ENCODE assay signal across 22 cellular contexts in the genomic region with DNA sequence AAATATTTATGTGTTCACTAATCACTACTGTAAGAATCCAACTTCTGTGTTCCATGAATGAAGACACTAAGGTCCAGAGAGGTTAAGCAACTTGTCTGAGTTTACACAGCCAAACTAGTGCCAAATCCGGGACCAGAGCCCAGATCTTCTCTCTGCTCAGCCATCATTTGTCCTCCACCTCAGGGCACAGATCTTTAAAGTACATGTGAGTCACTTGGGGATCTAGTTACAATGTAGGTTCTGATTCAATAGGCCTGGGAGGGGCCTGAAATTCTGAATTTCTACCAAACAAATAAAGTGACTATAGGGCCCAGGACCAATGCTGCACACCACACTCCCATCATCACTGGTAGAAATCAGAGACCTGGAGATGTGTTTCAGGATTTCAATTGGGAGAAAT.
DNase-seq lines count a peak whose midpoint lies in the region; ATAC-seq and TF ChIP-seq lines count a peak whose summit lies in the region.
"Had no signal": no experiment of that assay in that cellular context is flagged by ENCODE, and none has a peak within 500 bp of the region (broad histone marks: within the 10 kb centered on the region; RNA-seq: fewer than 3 reads in every experiment).

No MANE protein-coding gene starts in this region.

- no peaks in the 10 kb centered on the region for H3K4me1 Mint-ChIP-seq in activated CD8-positive, alpha-beta T cell treated with anti-CD3 and anti-CD28 coated beads for 36 hours (ENCODE audit: low read depth)
- no peaks in the 10 kb centered on the region for H3K4me1 Mint-ChIP-seq in Calu3 (ENCODE audit: low read depth, unreplicated experiment)

- H3K9me3 Mint-ChIP-seq in activated CD8-positive, alpha-beta T cell treated with anti-CD3 and anti-CD28 coated beads for 36 hours, result no peaks in the 10 kb centered on the region
- no peaks in the 10 kb centered on the region for H3K9me3 Mint-ChIP-seq in Calu3 (ENCODE audit: low read depth, unreplicated experiment)
- H3K9me3 Mint-ChIP-seq: stimulated activated naive CD8-positive, alpha-beta T cell treated with anti-CD3 and anti-CD28 coated beads, Interleukin-15, Interleukin-2, amounts not matched to agents 100 ng/mL and 50 ng/mL, for 24 hours; type B pancreatic cell had no signal

- H3K27ac Mint-ChIP-seq in activated CD8-positive, alpha-beta T cell treated with anti-CD3 and anti-CD28 coated beads for 36 hours, result no peak overlapping the region
- no peak overlapping the region for H3K27ac Mint-ChIP-seq in Calu3 (ENCODE audit: unreplicated experiment)
- H3K27ac Mint-ChIP-seq: stimulated activated naive CD8-positive, alpha-beta T cell treated with anti-CD3 and anti-CD28 coated beads, Interleukin-15, Interleukin-2, amounts not matched to agents 100 ng/mL and 50 ng/mL, for 24 hours; type B pancreatic cell had no signal

- no peaks in the 10 kb centered on the region for H3K9me3 ChIP-seq in mesenchymal stem cell (ENCODE audit: control insufficient read depth, low read length)

- H3K4ac ChIP-seq in mesenchymal stem cell (ENCODE audit: low read depth in 1 of 2, low read length in 2 of 2), result no peak overlapping the region

- intact Hi-C loops in activated CD8-positive, alpha-beta T cell treated with anti-CD3 and anti-CD28 coated beads for 36 hours (cut with micrococcal nuclease), result no loop called here
- intact Hi-C loops in Calu3 (cut with micrococcal nuclease; ENCODE audit: unreplicated experiment), result no loop called here

- H3K14ac ChIP-seq in mesenchymal stem cell (ENCODE audit: low read length in 2 of 2), result no peak overlapping the region

- CTCF ChIA-PET in activated CD8-positive, alpha-beta T cell treated with anti-CD3 and anti-CD28 coated beads for 36 hours (lab: Charles Lee), result no interaction called here
- CTCF ChIA-PET in Calu3 (lab: Charles Lee), result no interaction called here

- no peak overlapping the region for H3K4me3 Mint-ChIP-seq in activated CD8-positive, alpha-beta T cell treated with anti-CD3 and anti-CD28 coated beads for 36 hours
- no peak overlapping the region for H3K4me3 Mint-ChIP-seq in Calu3 (ENCODE audit: low read depth, unreplicated experiment)
- H3K4me3 Mint-ChIP-seq: neural progenitor cell; stimulated activated naive CD8-positive, alpha-beta T cell treated with anti-CD3 and anti-CD28 coated beads, Interleukin-15, Interleukin-2, amounts not matched to agents 100 ng/mL and 50 ng/mL, for 24 hours; type B pancreatic cell had no signal

- H2BK120ac ChIP-seq in mesenchymal stem cell (ENCODE audit: low read depth, low read length), result peak overlapping the region; percentile 19

- H3K36me3 Mint-ChIP-seq in activated CD8-positive, alpha-beta T cell treated with anti-CD3 and anti-CD28 coated beads for 36 hours (ENCODE audit: low read depth), result no peaks in the 10 kb centered on the region
- H3K36me3 Mint-ChIP-seq in Calu3 (ENCODE audit: insufficient read depth, unreplicated experiment), result no peaks in the 10 kb centered on the region

- no peak overlapping the region for H3K4me3 ChIP-seq in mesenchymal stem cell (ENCODE audit: insufficient read depth in 1 of 2, low read depth in 1 of 2, low read length in 2 of 2)
- H3K4me3 ChIP-seq: neural progenitor cell, SK-N-MC had no signal

- H4K8ac ChIP-seq in mesenchymal stem cell (ENCODE audit: low read length), result no peak overlapping the region

- WGBS in mesenchymal stem cell, result 57% methylated on average over 1 of the region's 1 CpG

- no peak overlapping the region for H2BK12ac ChIP-seq in mesenchymal stem cell (ENCODE audit: low read length in 2 of 2)

- peaks cover 5% of the 10 kb centered on the region for H3K27me3 Mint-ChIP-seq in activated CD8-positive, alpha-beta T cell treated with anti-CD3 and anti-CD28 coated beads for 36 hours
- H3K27me3 Mint-ChIP-seq in Calu3 (ENCODE audit: unreplicated experiment), result no peaks in the 10 kb centered on the region
- H3K27me3 Mint-ChIP-seq: type B pancreatic cell had no signal

- no peak overlapping the region for H3K23ac ChIP-seq in mesenchymal stem cell (ENCODE audit: low read length in 2 of 2)

- POLR2A ChIA-PET in activated CD8-positive, alpha-beta T cell treated with anti-CD3 and anti-CD28 coated beads for 36 hours (lab: Charles Lee), result no interaction called here

- H3K4me1 ChIP-seq in mesenchymal stem cell (ENCODE audit: control insufficient read depth, insufficient read depth, low read depth, low read length), result peaks cover 9% of the 10 kb centered on the region
- H3K4me1 ChIP-seq: neural progenitor cell had no signal

- H3K4me2 ChIP-seq in mesenchymal stem cell (ENCODE audit: low read length, poor library complexity, severe bottlenecking), result no peak overlapping the region
- H3K4me2 ChIP-seq: neural progenitor cell had no signal

- no peak overlapping the region for H3K18ac ChIP-seq in mesenchymal stem cell (ENCODE audit: low read depth in 1 of 2, low read length in 2 of 2)

- no TSS peak for BruUV-seq in Calu3 (replicated peaks; lab: Mats Ljungman, UMichigan)

- no peaks in the 10 kb centered on the region for H3K79me1 ChIP-seq in mesenchymal stem cell (replicated peaks; ENCODE audit: low read length, poor library complexity, severe bottlenecking)

- DNase-seq in H4 (ENCODE audit: low spot score), result peak; percentile 66
- peak; percentile 67 for DNase-seq in NCI-H69 (lab: John Stamatoyannopoulos, UW)
- DNase-seq in dedifferentiated amniotic fluid mesenchymal stem cell (ENCODE audit: extremely low spot score), result peak; percentile 19
- DNase-seq in mesenchymal stem cell, result no peak
- DNase-seq in activated CD8-positive, alpha-beta T cell treated with anti-CD3 and anti-CD28 coated beads for 36 hours, result no peak
- no peak for DNase-seq in islet precursor cell
- DNase-seq in Calu3, result no peak
- DNase-seq in COLO668 (lab: John Stamatoyannopoulos, UW; ENCODE audit: unreplicated experiment), result no peak
- DNase-seq: activated CD4-positive, alpha-beta T cell treated with anti-CD3 and anti-CD28 coated beads for 4 hours; activated CD8-positive, alpha-beta memory T cell treated with anti-CD3 and anti-CD28 coated beads, Interleukin-2, amount 50 U/mL, for 4 hours; activated gamma-delta T cell; amygdala; DMS 273 treated with DMSO at 0.1 percent for 48 hours; H7; midbrain; NCI-H2081; NCI-H524; retina had no signal

- no peak overlapping the region for H3K9ac ChIP-seq in mesenchymal stem cell (ENCODE audit: low read length)
- H3K9ac ChIP-seq: neural progenitor cell had no signal

- ATAC-seq in activated CD8-positive, alpha-beta T cell treated with anti-CD3 and anti-CD28 coated beads for 36 hours, result no peak

- no peak overlapping the region for H4K91ac ChIP-seq in mesenchymal stem cell (ENCODE audit: low read length)

- no peak for TF ChIP-seq CTCF in activated CD8-positive, alpha-beta T cell treated with anti-CD3 and anti-CD28 coated beads for 36 hours (IDR thresholded peaks at IDR 0.05)
- no peak for TF ChIP-seq CTCF in Calu3 (IDR thresholded peaks at IDR 0.05; ENCODE audit: unreplicated experiment)

- H2BK15ac ChIP-seq in mesenchymal stem cell (ENCODE audit: low read depth, poor library complexity, severe bottlenecking), result no peak overlapping the region

- H3K27ac ChIP-seq in mesenchymal stem cell (ENCODE audit: low read length, poor library complexity, severe bottlenecking), result no peak overlapping the region
- H3K27ac ChIP-seq: neural progenitor cell, SK-N-MC had no signal

- H3K36me3 ChIP-seq in mesenchymal stem cell (ENCODE audit: control insufficient read depth in 1 of 2, insufficient read depth in 2 of 2, low read depth in 1 of 2, low read length in 2 of 2), result no peaks in the 10 kb centered on the region
- H3K36me3 ChIP-seq: neural progenitor cell had no signal

- peak overlapping the region; percentile 56 for H2AK5ac ChIP-seq in mesenchymal stem cell (ENCODE audit: low read length, severe bottlenecking)

- H2BK5ac ChIP-seq in mesenchymal stem cell (ENCODE audit: low read depth, low read length, poor library complexity, severe bottlenecking), result no peak overlapping the region

- H2AFZ ChIP-seq in mesenchymal stem cell (ENCODE audit: low read depth, low read length), result no peak overlapping the region
- H2AFZ ChIP-seq: neural progenitor cell had no signal

- H3K27me3 ChIP-seq in mesenchymal stem cell (ENCODE audit: control insufficient read depth in 1 of 2, insufficient read depth in 1 of 2, low read length in 2 of 2), result no peaks in the 10 kb centered on the region
- H3K27me3 ChIP-seq: neural progenitor cell had no signal

Comparison
In these comparisons a context has a peak if more than half of its experiments do, and no peak if none do; other contexts are left out.
1. DNase-seq: peak in H4 (single experiment), NCI-H69 (single experiment) and dedifferentiated amniotic fluid mesenchymal stem cell (single experiment); none in mesenchymal stem cell (single experiment), activated CD8-positive, alpha-beta T cell treated with anti-CD3 and anti-CD28 coated beads for 36 hours (single experiment), islet precursor cell (single experiment), Calu3 (single experiment) and COLO668 (single experiment).